Comparison of ENCODE assay signal across 1 cellular context in genomic region chr2:101745711-101746694, GRCh38.
TF ChIP-seq lines count a peak whose summit lies in the region.

No MANE protein-coding gene starts in this region.

TF ChIP-seq in HCT116, 20 proteins besides CTCF, POLR2A, EP300 and RAD21 (continued from another document):
- TF ChIP-seq MAX (IDR thresholded peaks at IDR 0.05) (no peak), ZFX (IDR thresholded peaks at IDR 0.05) (no peak)
TF ChIP-seq in HCT116: peak in this region for 1.
